Comparison of ENCODE assay signal across 19 cellular contexts in genomic region chr2:58919316-58919715, GRCh38.
DNase-seq lines count a peak whose midpoint lies in the region; ATAC-seq and TF ChIP-seq lines count a peak whose summit lies in the region.
"Had no signal": no experiment of that assay in that cellular context is flagged by ENCODE, and none has a peak within 500 bp of the region (broad histone marks: within the 10 kb centered on the region; RNA-seq: fewer than 3 reads in every experiment).

No MANE protein-coding gene starts in this region.

- peak overlapping the region; percentile 88 for H2BK120ac ChIP-seq in IMR-90 (ENCODE audit: low read depth, low read length)
- H2BK120ac ChIP-seq in neuronal stem cell (ENCODE audit: low read depth, low read length), result no peak overlapping the region

- no TSS peak for BruUV-seq in IMR-90 (replicated peaks; lab: Mats Ljungman, UMichigan)

- 97 to 98% methylated on average over 4 of the region's 4 CpGs for WGBS in GM23248 (ENCODE audit: low coverage in 1 of 2, low lambda C conversion rate in 2 of 2, missing lambda C conversion rate in 2 of 2), 2 experiments
- WGBS in IMR-90 (ENCODE audit: extremely low coverage in 2 of 2, insufficient read length in 1 of 2), 2 experiments, result 90% methylated on average over 2 of the region's 4 CpGs; no CpG with 5 or more reads in 1 of the 2 experiments
- no CpG with 5 or more reads among the region's 4 CpGs for WGBS in neuronal stem cell (ENCODE audit: extremely low coverage in 2 of 2, insufficient read length in 2 of 2, insufficient replicate concordance in 1 of 2), 2 donors

- no peak overlapping the region for H3K56ac ChIP-seq in IMR-90 (ENCODE audit: extremely low read depth, insufficient read depth, low read length)

- H3K23ac ChIP-seq in IMR-90 (ENCODE audit: low read depth, low read length) (peak overlapping the region; percentile 1; the same call in 1 of the 2 replicates), neuronal stem cell (ENCODE audit: low read depth, low read length, poor library complexity) (no peak overlapping the region)

- peak overlapping the region; percentile 76 for H2BK5ac ChIP-seq in IMR-90 (ENCODE audit: low read depth, low read length, poor library complexity, severe bottlenecking)
- no peak overlapping the region for H2BK5ac ChIP-seq in neuronal stem cell (ENCODE audit: low read length)

- H3K9me3 Mint-ChIP-seq in activated T-helper 17 cell treated with anti-CD3 and anti-CD28 coated beads, Interleukin-2, amount 50 U/mL, for 72 hours, result peaks cover 6% of the 10 kb centered on the region
- H3K9me3 Mint-ChIP-seq: CD4-positive, alpha-beta T cell; CD8-positive, alpha-beta T cell had no signal

- H3K36me3 Mint-ChIP-seq in activated T-helper 17 cell treated with anti-CD3 and anti-CD28 coated beads, Interleukin-2, amount 50 U/mL, for 72 hours (ENCODE audit: low read depth), result no peaks in the 10 kb centered on the region
- H3K36me3 Mint-ChIP-seq: CD8-positive, alpha-beta T cell had no signal

- TF ChIP-seq CTCF in IMR-90 (conservative IDR thresholded peaks at IDR 0.05; ENCODE audit: low read depth, low read length), result no peak

- H4K20me1 ChIP-seq in GM23248 (ENCODE audit: insufficient read depth), result no peaks in the 10 kb centered on the region
- H4K20me1 ChIP-seq in IMR-90 (ENCODE audit: insufficient read depth, low read length), result no peaks in the 10 kb centered on the region
- H4K20me1 ChIP-seq: BLaER1 treated with 17β-estradiol and CSF1 and Interleukin-3, amounts not matched to agents 10 nM and 100 nM had no signal

- H3K9ac ChIP-seq in GM23248, result no peak overlapping the region
- no peak overlapping the region for H3K9ac ChIP-seq in IMR-90 (ENCODE audit: low read depth, low read length)
- H3K9ac ChIP-seq in neuronal stem cell (ENCODE audit: low read depth, low read length, poor library complexity), result no peak overlapping the region
- peak overlapping the region; percentile 46 for H3K9ac ChIP-seq in skeletal muscle satellite cell (ENCODE audit: low read depth, low read length)
- H3K9ac ChIP-seq: BLaER1 treated with 17β-estradiol and CSF1 and Interleukin-3, amounts not matched to agents 10 nM and 100 nM had no signal

- in situ Hi-C loops in GM23248 (cut with MboI), result no loop called here
- in situ Hi-C loops in IMR-90 (cut with MboI; ENCODE audit: low sequenced_read_pairs), result no loop called here

- no peak overlapping the region for H3K4me3 Mint-ChIP-seq in activated T-helper 17 cell treated with anti-CD3 and anti-CD28 coated beads, Interleukin-2, amount 50 U/mL, for 72 hours
- H3K4me3 Mint-ChIP-seq: B cell; CD4-positive, alpha-beta T cell; CD8-positive, alpha-beta T cell had no signal

- no peaks in the 10 kb centered on the region for H3K27me3 Mint-ChIP-seq in activated T-helper 17 cell treated with anti-CD3 and anti-CD28 coated beads, Interleukin-2, amount 50 U/mL, for 72 hours
- H3K27me3 Mint-ChIP-seq: CD4-positive, alpha-beta T cell had no signal

- no peak for ATAC-seq in IMR-90 (ENCODE audit: low read depth)
- ATAC-seq in GM21529 (IDR thresholded peaks at IDR 0.05; ENCODE audit: unreplicated experiment), result no peak
- no peak for ATAC-seq in activated T-helper 17 cell treated with anti-CD3 and anti-CD28 coated beads, Interleukin-2, amount 50 U/mL, for 72 hours (replicated peaks)
- ATAC-seq: A549; CD8-positive, alpha-beta T cell had no signal

- H3K27me3 ChIP-seq in GM23248 (replicated peaks; ENCODE audit: insufficient read depth) (no peaks in the 10 kb centered on the region), IMR-90 (ENCODE audit: control insufficient read depth, insufficient read depth, low read length) (no peaks in the 10 kb centered on the region), neuronal stem cell (ENCODE audit: control insufficient read depth in 3 of 3, insufficient read depth in 3 of 3, low read depth in 1 of 3, low read length in 3 of 3) (no peaks in the 10 kb centered on the region), skeletal muscle satellite cell (ENCODE audit: control insufficient read depth, insufficient read depth, low read length) (no peaks in the 10 kb centered on the region)
- H3K27me3 ChIP-seq: BLaER1 treated with 17β-estradiol and CSF1 and Interleukin-3, amounts not matched to agents 10 nM and 100 nM had no signal

- intact Hi-C loops in IMR-90 (cut with micrococcal nuclease), result no loop called here

- H3K4me1 ChIP-seq in GM23248 (ENCODE audit: insufficient read depth), result peaks cover 61% of the 10 kb centered on the region
- peaks cover 17% of the 10 kb centered on the region; the same call in 1 of the 2 replicates for H3K4me1 ChIP-seq in IMR-90 (ENCODE audit: control insufficient read depth, insufficient read depth, low read length)
- peaks cover 10 to 48% of the 10 kb centered on the region in 2 donors for H3K4me1 ChIP-seq in neuronal stem cell (ENCODE audit: control insufficient read depth in 2 of 2, insufficient read depth in 1 of 2, low read depth in 1 of 2, low read length in 2 of 2)
- H3K4me1 ChIP-seq in skeletal muscle satellite cell (ENCODE audit: control insufficient read depth, insufficient read depth, low read length), result peaks cover 51% of the 10 kb centered on the region
- H3K4me1 ChIP-seq: A549; BLaER1 treated with 17β-estradiol and CSF1 and Interleukin-3, amounts not matched to agents 10 nM and 100 nM; Caco-2 had no signal

- H3K27ac ChIP-seq in GM23248 (peak overlapping the region; percentile 68; the same call in 1 of the 2 replicates), IMR-90 (ENCODE audit: insufficient read depth, low read length) (no peak overlapping the region), neuronal stem cell (replicated peaks; ENCODE audit: low read length) (no peak overlapping the region)
- H3K27ac ChIP-seq: 22Rv1; A549; BLaER1 treated with 17β-estradiol and CSF1 and Interleukin-3, amounts not matched to agents 10 nM and 100 nM; C4-2B had no signal

- H3K36me3 ChIP-seq in GM23248 (ENCODE audit: low read depth) (no peaks in the 10 kb centered on the region), IMR-90 (ENCODE audit: control insufficient read depth, insufficient read depth, low read length) (no peaks in the 10 kb centered on the region), neuronal stem cell (replicated peaks in 1 of 2; ENCODE audit: control insufficient read depth in 2 of 2, insufficient read depth in 2 of 2, low read length in 2 of 2) (no peaks in the 10 kb centered on the region), skeletal muscle satellite cell (ENCODE audit: insufficient read depth, low read length) (no peaks in the 10 kb centered on the region)
- H3K36me3 ChIP-seq: BLaER1 treated with 17β-estradiol and CSF1 and Interleukin-3, amounts not matched to agents 10 nM and 100 nM had no signal

- no peaks in the 10 kb centered on the region for H3K79me2 ChIP-seq in GM23248 (ENCODE audit: insufficient read depth)

- no peak overlapping the region for H2BK12ac ChIP-seq in neuronal stem cell (ENCODE audit: low read length)

- TF ChIP-seq RAD21 in IMR-90 (IDR thresholded peaks at IDR 0.05; ENCODE audit: low read length), result no peak

- H2AFZ ChIP-seq in GM23248 (no peak overlapping the region), IMR-90 (replicated peaks; ENCODE audit: low read length, poor library complexity) (no peak overlapping the region), neuronal stem cell (ENCODE audit: low read length) (peak overlapping the region; percentile 34)

- CTCF ChIA-PET in IMR-90 (lab: Yijun Ruan, JAX), result no interaction called here

- H3K79me1 ChIP-seq in IMR-90 (ENCODE audit: low read depth in 1 of 2, low read length in 2 of 2) (peaks cover 0 to 4% of the 10 kb centered on the region in 2 experiments; a peak in 1 of 4 replicates), neuronal stem cell (ENCODE audit: low read depth, low read length) (no peaks in the 10 kb centered on the region)

- TF ChIP-seq POLR2A in IMR-90 (IDR thresholded peaks at IDR 0.05; ENCODE audit: low read depth, low read length), result no peak

- dilution Hi-C loops in IMR-90 (cut with HindIII; ENCODE audit: low sequenced_read_pairs, unreplicated experiment), result no loop called here

- H3K4me2 ChIP-seq in GM23248 (ENCODE audit: unreplicated experiment), result no peak overlapping the region
- H3K4me2 ChIP-seq in IMR-90 (ENCODE audit: low read depth, low read length), result no peak overlapping the region
- H3K4me2 ChIP-seq in neuronal stem cell (ENCODE audit: insufficient read depth, low read length, poor library complexity, severe bottlenecking), result no peak overlapping the region
- no peak overlapping the region for H3K4me2 ChIP-seq in skeletal muscle satellite cell (ENCODE audit: low read length)
- H3K4me2 ChIP-seq: A549; BLaER1 treated with 17β-estradiol and CSF1 and Interleukin-3, amounts not matched to agents 10 nM and 100 nM had no signal

- H4K8ac ChIP-seq in IMR-90 (ENCODE audit: low read depth in 2 of 2, low read length in 2 of 2) (peak overlapping the region; percentile 12 to 37; a peak in 2 of 4 replicates), neuronal stem cell (ENCODE audit: low read depth, low read length) (no peak overlapping the region)

- H3K9me1 ChIP-seq in IMR-90 (ENCODE audit: insufficient read depth, low read length), result peaks cover 5% of the 10 kb centered on the region

- H3K9me3 ChIP-seq in GM23248 (ENCODE audit: low read depth), result no peaks in the 10 kb centered on the region
- H3K9me3 ChIP-seq in IMR-90 (ENCODE audit: control insufficient read depth, insufficient read depth, low read length), result no peaks in the 10 kb centered on the region
- no peaks in the 10 kb centered on the region for H3K9me3 ChIP-seq in neuronal stem cell (replicated peaks in 1 of 2; ENCODE audit: control insufficient read depth in 2 of 2, insufficient read depth in 1 of 2, low read depth in 1 of 2, low read length in 2 of 2)
- H3K9me3 ChIP-seq in skeletal muscle satellite cell (replicated peaks; ENCODE audit: low read length), result no peaks in the 10 kb centered on the region
- H3K9me3 ChIP-seq: A549; BLaER1 treated with 17β-estradiol and CSF1 and Interleukin-3, amounts not matched to agents 10 nM and 100 nM; Caco-2 had no signal

- POLR2A ChIA-PET in IMR-90 (lab: Charles Lee; ENCODE audit: unreplicated experiment), result no interaction called here

- no peak overlapping the region for H2AK9ac ChIP-seq in IMR-90 (replicated peaks; ENCODE audit: low read depth, low read length, poor library complexity)

- DNase-seq in GM23248 (no peak), IMR-90 (no peak), neuronal stem cell (ENCODE audit: low spot score) (no peak)
- no peak for DNase-seq in activated effector memory CD4-positive, alpha-beta T cell treated with anti-CD3 and anti-CD28 coated beads, Interleukin-2, amount 50 U/mL, for 16 hours
- DNase-seq: AML-193; Caco-2; Calu3; CD4-positive, alpha-beta T cell; CD8-positive, alpha-beta T cell; DMS79 treated with DMSO at 0.1 percent for 48 hours; GF-D8 had no signal

- H3K9me2 ChIP-seq in GM23248 (ENCODE audit: insufficient read depth), result no peaks in the 10 kb centered on the region

- H3K18ac ChIP-seq in IMR-90 (ENCODE audit: low read depth, low read length) (peak overlapping the region; percentile 7; the same call in 1 of the 2 replicates), neuronal stem cell (ENCODE audit: low read length) (peak overlapping the region; percentile 39)

- H4K91ac ChIP-seq in IMR-90 (ENCODE audit: insufficient read depth, low read depth, low read length) (peak overlapping the region; percentile 40), neuronal stem cell (ENCODE audit: low read depth, low read length, poor library complexity) (no peak overlapping the region)

- H3K4me3 ChIP-seq in GM23248 (no peak overlapping the region), IMR-90 (ENCODE audit: insufficient read depth, low read depth, low read length) (no peak overlapping the region), neuronal stem cell (ENCODE audit: low read length in 2 of 2) (no peak overlapping the region), skeletal muscle satellite cell (ENCODE audit: low read length) (no peak overlapping the region)
- H3K4me3 ChIP-seq: A549; BLaER1 treated with 17β-estradiol and CSF1 and Interleukin-3, amounts not matched to agents 10 nM and 100 nM had no signal

- H2AK5ac ChIP-seq in IMR-90 (ENCODE audit: low read depth, low read length), result peak overlapping the region; percentile 75
- no peak overlapping the region for H2AK5ac ChIP-seq in neuronal stem cell (ENCODE audit: low read depth, low read length)

- H3K14ac ChIP-seq in IMR-90 (replicated peaks; ENCODE audit: low read depth, low read length), result peak overlapping the region; percentile 17; the same call in 1 of the 2 replicates
- H3K14ac ChIP-seq in neuronal stem cell (ENCODE audit: low read length), result no peak overlapping the region

- H2BK15ac ChIP-seq in IMR-90 (ENCODE audit: low read depth, low read length), result peak overlapping the region; percentile 91; the same call in 1 of the 3 replicates
- no peak overlapping the region for H2BK15ac ChIP-seq in neuronal stem cell (ENCODE audit: low read length)

- no peaks in the 10 kb centered on the region for H3K4me1 Mint-ChIP-seq in activated T-helper 17 cell treated with anti-CD3 and anti-CD28 coated beads, Interleukin-2, amount 50 U/mL, for 72 hours
- H3K4me1 Mint-ChIP-seq: B cell had no signal

- H3K4ac ChIP-seq in IMR-90 (ENCODE audit: low read depth, low read length), result peak overlapping the region; percentile 70
- no peak overlapping the region for H3K4ac ChIP-seq in neuronal stem cell (ENCODE audit: low read length)

- peak overlapping the region; percentile 87 for H2BK20ac ChIP-seq in IMR-90 (ENCODE audit: low read depth, low read length)

- peak overlapping the region; percentile 25; the same call in 1 of the 2 replicates for H4K5ac ChIP-seq in IMR-90 (ENCODE audit: low read depth, low read length)

- H3F3A ChIP-seq in GM23248 (ENCODE audit: insufficient read depth), result peaks cover 39% of the 10 kb centered on the region

- no peak overlapping the region for H3K27ac Mint-ChIP-seq in activated T-helper 17 cell treated with anti-CD3 and anti-CD28 coated beads, Interleukin-2, amount 50 U/mL, for 72 hours
- H3K27ac Mint-ChIP-seq: B cell; CD4-positive, alpha-beta T cell; CD8-positive, alpha-beta T cell had no signal
